In the genomic region with DNA sequence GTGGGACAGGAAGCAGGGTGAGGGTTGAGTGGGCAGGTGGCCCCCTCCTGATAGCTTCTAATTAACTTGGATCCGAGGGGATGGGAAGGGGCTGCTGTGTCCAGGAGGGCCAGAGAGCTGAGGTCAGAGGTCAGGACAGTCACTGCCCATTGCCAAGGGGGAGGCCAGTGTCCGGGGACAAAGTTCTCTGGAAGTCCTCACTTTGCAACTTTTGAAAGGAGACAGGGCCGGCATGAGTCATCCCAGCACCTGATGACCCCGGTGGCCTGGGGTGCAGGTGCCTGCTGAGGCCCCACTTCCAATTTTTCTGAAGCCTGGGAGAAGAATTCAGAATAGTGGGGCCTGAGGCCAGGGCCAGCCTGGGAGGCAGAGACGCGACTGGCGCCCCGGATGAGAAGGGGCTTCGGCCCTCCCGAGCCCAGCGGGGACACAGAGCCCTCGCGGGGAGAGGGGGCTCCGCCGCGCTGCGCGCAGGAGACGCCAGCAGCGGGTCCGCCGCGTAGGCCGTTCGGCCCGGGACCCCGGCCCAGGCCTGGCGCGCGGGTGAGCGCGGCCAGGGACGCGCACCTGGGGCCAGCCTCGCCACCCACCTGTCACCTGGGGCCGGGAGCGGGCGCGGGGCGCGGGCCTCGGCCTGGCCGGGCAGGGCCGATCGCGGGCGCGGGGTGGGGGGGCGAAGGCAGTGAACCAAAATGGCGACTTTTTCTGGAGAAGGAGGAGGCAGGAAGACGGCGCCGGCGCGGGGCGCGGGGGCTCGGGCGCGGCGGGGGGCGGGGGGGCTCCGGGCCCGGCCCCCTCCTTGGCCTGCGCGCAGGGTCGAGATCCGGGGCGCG, we compare ENCODE assay signal across 8 cellular contexts. TPM values are rescaled to one million over a fixed set of nuclear protein-coding genes. Genes with fewer than 3 reads are reported as not detected.
A peak's percentile ranks its signal among the peaks of the same experiment; 100 is the strongest.
DNase-seq lines count a peak whose midpoint lies in the region; ATAC-seq, FAIRE-seq and TF ChIP-seq lines count a peak whose summit lies in the region.

No MANE protein-coding gene starts in this region.

- peaks cover 2% of the 10 kb centered on the region for H3K36me3 Mint-ChIP-seq in activated T-cell treated with anti-CD3 and anti-CD28 coated beads, Interleukin-2, amount 50 U/mL, for 4 hours (ENCODE audit: insufficient read depth)
- H3K36me3 Mint-ChIP-seq in glutamatergic neuron (ENCODE audit: unreplicated experiment): no peaks in the 10 kb centered on the region

- peak overlapping the region; percentile 45 for H4K91ac ChIP-seq in trophoblast cell (ENCODE audit: low read depth, low read length)

- H3K23ac ChIP-seq in trophoblast cell (ENCODE audit: low read length): no peak overlapping the region

- no peak for TF ChIP-seq EP300 in A549 (IDR thresholded peaks at IDR 0.05)

- H3K4me1 Mint-ChIP-seq in activated T-cell treated with anti-CD3 and anti-CD28 coated beads, Interleukin-2, amount 50 U/mL, for 4 hours (ENCODE audit: low read depth): peaks cover 18% of the 10 kb centered on the region
- peaks cover 5% of the 10 kb centered on the region for H3K4me1 Mint-ChIP-seq in glutamatergic neuron (ENCODE audit: low read depth, unreplicated experiment)

- H3K4ac ChIP-seq in trophoblast cell (ENCODE audit: low read depth, low read length): peak overlapping the region; percentile 6

- H2BK120ac ChIP-seq in trophoblast cell (ENCODE audit: insufficient read depth, low read length, poor library complexity): no peak overlapping the region

- H3K27me3 Mint-ChIP-seq in activated T-cell treated with anti-CD3 and anti-CD28 coated beads, Interleukin-2, amount 50 U/mL, for 4 hours (ENCODE audit: low read depth): no peaks in the 10 kb centered on the region
- peaks cover 9% of the 10 kb centered on the region for H3K27me3 Mint-ChIP-seq in glutamatergic neuron (ENCODE audit: unreplicated experiment)

- peak overlapping the region; percentile 48 for H4K8ac ChIP-seq in trophoblast cell (ENCODE audit: low read depth, low read length)

- H3K14ac ChIP-seq in trophoblast cell (ENCODE audit: low read length): peak overlapping the region; percentile 68

- no peak for DNase-seq in A549 (ENCODE audit: low read depth in 1 of 2, low spot score in 1 of 2)
- DNase-seq in HAP-1 (ENCODE audit: low spot score in 2 of 2): peak in 1 of 2 experiments; percentile 43
- no peak for DNase-seq in activated T-cell treated with anti-CD3 and anti-CD28 coated beads, Interleukin-2, amount 50 U/mL, for 4 hours
- DNase-seq in glutamatergic neuron: peak; percentile 44
- no peak for DNase-seq in trophoblast cell
- no peak for DNase-seq in NCI-H2081 (lab: John Stamatoyannopoulos, UW)
- DNase-seq in amniotic stem cell (lab: John Stamatoyannopoulos, UW): no peak
- DNase-seq in HuH-7.5 (ENCODE audit: low spot score): no peak

- H3K79me2 ChIP-seq in trophoblast cell (ENCODE audit: control insufficient read depth, insufficient read depth, low read length, poor library complexity): peaks cover 7% of the 10 kb centered on the region

- TF ChIP-seq CTCF in A549 (IDR thresholded peaks at IDR 0.05) (no peak), glutamatergic neuron (IDR thresholded peaks at IDR 0.05; ENCODE audit: partially characterized antibody, unreplicated experiment) (no peak)

- H3K9me3 ChIP-seq in A549: no peaks in the 10 kb centered on the region
- H3K9me3 ChIP-seq in HAP-1: peaks cover 4% of the 10 kb centered on the region
- peaks cover 33% of the 10 kb centered on the region for H3K9me3 ChIP-seq in trophoblast cell (ENCODE audit: insufficient read depth, low read depth, low read length)

- peak overlapping the region; percentile 58 for H3K18ac ChIP-seq in trophoblast cell (ENCODE audit: low read length)

- 22% methylated on average over 22 of the region's 70 CpGs for WGBS in A549 (ENCODE audit: missing lambda C conversion rate)
- no CpG with 5 or more reads among the region's 70 CpGs for WGBS in trophoblast cell (ENCODE audit: extremely low coverage, insufficient coverage, insufficient read length)

- H2AFZ ChIP-seq in trophoblast cell (ENCODE audit: insufficient read depth, low read length, poor library complexity): peak overlapping the region; percentile 43

- H3K4me2 ChIP-seq in A549: peak overlapping the region; percentile 86
- H3K4me2 ChIP-seq in trophoblast cell (ENCODE audit: low read length): peak overlapping the region; percentile 94

- no peak overlapping the region for H3K27ac Mint-ChIP-seq in glutamatergic neuron (ENCODE audit: unreplicated experiment)

- H2BK12ac ChIP-seq in trophoblast cell (ENCODE audit: low read length): no peak overlapping the region

- H3K4me1 ChIP-seq in A549 (peaks cover 18% of the 10 kb centered on the region), HAP-1 (peaks cover 7% of the 10 kb centered on the region), trophoblast cell (ENCODE audit: control insufficient read depth in 1 of 2, insufficient read depth in 2 of 2, low read length in 2 of 2) (peaks cover 8 to 12% of the 10 kb centered on the region in 2 experiments)

- CTCF ChIA-PET in A549 (lab: Yijun Ruan, JAX): interaction anchor here (2.4 kb wide), 1 partner anchor 11 kb away, joined by 10 read pairs; a partner anchor contains a TSS

- ATAC-seq in A549: 0 out of 6 replicates have a peak, but pooled peaks of 1 of the 2 experiments have one; percentile 19
- peak; percentile 39 to 46 for ATAC-seq in activated T-cell treated with anti-CD3 and anti-CD28 coated beads, Interleukin-2, amount 50 U/mL, for 4 hours

- H3K27me3 ChIP-seq in HAP-1 (ENCODE audit: low read depth) (no peaks in the 10 kb centered on the region), trophoblast cell (ENCODE audit: insufficient read depth, low read length) (no peaks in the 10 kb centered on the region)

- peak overlapping the region; percentile 83 for H3K4me3 Mint-ChIP-seq in activated T-cell treated with anti-CD3 and anti-CD28 coated beads, Interleukin-2, amount 50 U/mL, for 4 hours
- H3K4me3 Mint-ChIP-seq in glutamatergic neuron (ENCODE audit: unreplicated experiment): peak overlapping the region; percentile 79

- in situ Hi-C loops in HAP-1 (cut with MboI; ENCODE audit: low sequenced_read_pairs): no loop called here

- FAIRE-seq in A549 (lab: Jason Lieb, UNC): no peak

- peak overlapping the region; percentile 33 for H4K12ac ChIP-seq in trophoblast cell (ENCODE audit: low read depth, low read length)

- POLR2A ChIA-PET in A549 (lab: Yijun Ruan, JAX): interaction anchor here (0.6 kb wide), 1 partner anchor 11 kb away, joined by 3 read pairs; a partner anchor contains a TSS

- peak overlapping the region; percentile 94 for H3K9ac ChIP-seq in trophoblast cell (ENCODE audit: low read length)

- peaks cover 30% of the 10 kb centered on the region for H3K36me3 ChIP-seq in HAP-1 (replicated peaks)
- H3K36me3 ChIP-seq in trophoblast cell (ENCODE audit: control insufficient read depth in 1 of 2, insufficient read depth in 2 of 2, low read length in 2 of 2): peaks cover 27 to 30% of the 10 kb centered on the region in 2 experiments

- TF ChIP-seq RAD21 in A549 (conservative IDR thresholded peaks at IDR 0.05 in 1 of 2, IDR thresholded peaks at IDR 0.05 in 1 of 2): no peak

- H3K4me3 ChIP-seq in A549: peak overlapping the region; percentile 72
- H3K4me3 ChIP-seq in HAP-1: peak overlapping the region; percentile 45
- H3K4me3 ChIP-seq in trophoblast cell (ENCODE audit: low read depth, low read length): peak overlapping the region; percentile 75

- H3K9me3 Mint-ChIP-seq in activated T-cell treated with anti-CD3 and anti-CD28 coated beads, Interleukin-2, amount 50 U/mL, for 4 hours: no peaks in the 10 kb centered on the region
- peaks cover 3% of the 10 kb centered on the region for H3K9me3 Mint-ChIP-seq in glutamatergic neuron (ENCODE audit: unreplicated experiment)

- TF ChIP-seq POLR2A in A549 (IDR thresholded peaks at IDR 0.05; ENCODE audit: low read length): no peak

- H3K79me1 ChIP-seq in trophoblast cell (ENCODE audit: low read length): peaks cover 8% of the 10 kb centered on the region

- peak overlapping the region; percentile 9 for H2AK5ac ChIP-seq in trophoblast cell (ENCODE audit: low read length)

- H3K27ac ChIP-seq in A549 (peak overlapping the region; percentile 82 to 97), trophoblast cell (ENCODE audit: low read depth, low read length) (no peak overlapping the region)

- no peak overlapping the region for H2BK5ac ChIP-seq in trophoblast cell (ENCODE audit: low read depth, low read length, poor library complexity)

RNA-seq across cellular contexts. Expression of a gene that starts 0.6 kb away (rescaled TPM):
- 2.1 and 3.2 TPM in 2 replicates for polyA plus RNA-seq in A549 (2011; rRNA removed)
- polyA plus RNA-seq in A549 (2012; cell fraction: cytosol; rRNA removed): 7.0 and 9.7 TPM in 2 replicates
- polyA plus RNA-seq in A549 (2012; cell fraction: nucleus; rRNA removed): 31.8 and 33.6 TPM in 2 replicates
- 14.4 to 17.6 TPM (median 16.8 TPM) in 3 replicates for polyA plus RNA-seq in A549 (2017; fragmentation: RNase III; extraction: RNeasy Plus Mini Kit Qiagen cat#74134 plus additional on column Dnase treatment)
- polyA minus RNA-seq in A549 (2011; rRNA and poly(A)+ RNA removed): 3.2 and 4.1 TPM in 2 replicates
- total RNA-seq in activated T-cell treated with anti-CD3 and anti-CD28 coated beads, Interleukin-2, amount 50 U/mL, for 4 hours: 10 to 100 TPM; 19.8 to 21.0 (median 20.2) TPM
- total RNA-seq in glutamatergic neuron (ENCODE audit: unreplicated experiment): 32.2 TPM
- polyA plus RNA-seq in trophoblast cell (2013): 7.5 and 7.8 TPM in 2 replicates

RNA-seq across cellular contexts. Expression of a gene that starts 10.3 kb away (rescaled TPM):
- polyA plus RNA-seq in A549 (2011; rRNA removed) (not detected in 2 replicates), A549 (2017; fragmentation: RNase III; extraction: RNeasy Plus Mini Kit Qiagen cat#74134 plus additional on column Dnase treatment) (not detected in 3 replicates)
- not detected in 2 replicates for polyA plus RNA-seq in A549 (2012; cell fraction: cytosol; rRNA removed)
- polyA plus RNA-seq in A549 (2012; cell fraction: nucleus; rRNA removed): 0.06 TPM in 1 of 2 replicates, not detected in the other
- polyA minus RNA-seq in A549 (2011; rRNA and poly(A)+ RNA removed): not detected in 2 replicates
- 10 to 100 TPM; 14.6 to 17.4 (median 16.8) TPM for total RNA-seq in activated T-cell treated with anti-CD3 and anti-CD28 coated beads, Interleukin-2, amount 50 U/mL, for 4 hours
- total RNA-seq in glutamatergic neuron (ENCODE audit: unreplicated experiment): 3.1 TPM
- 4.3 and 4.5 TPM in 2 replicates for polyA plus RNA-seq in trophoblast cell (2013)

RNA-seq across cellular contexts. Expression of a gene that starts 11.8 kb away (rescaled TPM):
- polyA plus RNA-seq in A549 (2011; rRNA removed) (42.8 and 47.5 TPM in 2 replicates), A549 (2017; fragmentation: RNase III; extraction: RNeasy Plus Mini Kit Qiagen cat#74134 plus additional on column Dnase treatment) (47.2 to 48.9 TPM (median 48.7 TPM) in 3 replicates)
- polyA plus RNA-seq in A549 (2012; cell fraction: cytosol; rRNA removed): 40.6 and 45.2 TPM in 2 replicates
- polyA plus RNA-seq in A549 (2012; cell fraction: nucleus; rRNA removed): 63.4 and 66.2 TPM in 2 replicates
- polyA minus RNA-seq in A549 (2011; rRNA and poly(A)+ RNA removed): 55.3 and 55.5 TPM in 2 replicates
- 100 to 1,000 TPM in 1 of 3 donors, 10 to 100 TPM in 2; 95.9 to 101 (median 98.7) TPM for total RNA-seq in activated T-cell treated with anti-CD3 and anti-CD28 coated beads, Interleukin-2, amount 50 U/mL, for 4 hours
- total RNA-seq in glutamatergic neuron (ENCODE audit: unreplicated experiment): 60.9 TPM
- 45.4 and 45.8 TPM in 2 replicates for polyA plus RNA-seq in trophoblast cell (2013)

RNA-seq across cellular contexts. Expression of a gene that starts 12.9 kb away (rescaled TPM):
- polyA plus RNA-seq in A549 (2011; rRNA removed): 19.1 and 21.6 TPM in 2 replicates
- 72.6 and 86.0 TPM in 2 replicates for polyA plus RNA-seq in A549 (2012; cell fraction: cytosol; rRNA removed)
- polyA plus RNA-seq in A549 (2012; cell fraction: nucleus; rRNA removed): 183 and 244 TPM in 2 replicates
- 30.4 to 32.5 TPM (median 31.8 TPM) in 3 replicates for polyA plus RNA-seq in A549 (2017; fragmentation: RNase III; extraction: RNeasy Plus Mini Kit Qiagen cat#74134 plus additional on column Dnase treatment)
- polyA minus RNA-seq in A549 (2011; rRNA and poly(A)+ RNA removed): 18.6 and 20.3 TPM in 2 replicates
- 10 to 100 TPM; 48.8 to 59.4 (median 56.6) TPM for total RNA-seq in activated T-cell treated with anti-CD3 and anti-CD28 coated beads, Interleukin-2, amount 50 U/mL, for 4 hours
- 130 TPM for total RNA-seq in glutamatergic neuron (ENCODE audit: unreplicated experiment)
- 28.2 and 30.1 TPM in 2 replicates for polyA plus RNA-seq in trophoblast cell (2013)
